Comparison of ENCODE assay signal across 8 cellular contexts in the genomic region with DNA sequence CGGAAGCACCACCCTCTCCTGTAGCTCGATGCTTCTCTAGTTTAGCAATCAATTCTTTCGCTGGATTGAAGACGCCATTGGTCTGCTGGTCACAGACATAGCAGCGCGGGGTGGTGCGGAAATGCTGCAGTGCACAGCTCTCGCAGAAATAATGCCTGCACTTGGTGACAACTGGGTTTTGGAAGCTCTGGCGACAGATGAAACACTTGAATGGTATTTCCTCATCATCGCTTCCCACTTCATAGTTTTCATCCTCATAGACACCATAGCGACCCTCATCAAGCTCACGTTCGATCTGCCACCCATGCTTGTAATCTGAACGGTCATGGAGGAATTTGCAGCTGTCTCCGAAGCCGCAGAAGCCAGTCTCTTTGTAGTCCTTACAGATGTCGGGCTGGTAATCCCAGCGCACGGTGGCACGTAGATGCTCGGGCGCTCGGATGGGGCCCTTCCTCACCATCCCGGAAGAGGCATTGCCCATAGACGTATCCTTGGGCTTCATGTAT. TPM values are rescaled to one million over a fixed set of nuclear protein-coding genes. Genes with fewer than 3 reads are reported as not detected.
A peak's percentile ranks its signal among the peaks of the same experiment; 100 is the strongest.
DNase-seq lines count a peak whose midpoint lies in the region; ATAC-seq, FAIRE-seq and TF ChIP-seq lines count a peak whose summit lies in the region.

No MANE protein-coding gene starts in this region.

- no peak overlapping the region for H4K5ac ChIP-seq in H1 (ENCODE audit: insufficient read length, low read depth, low read length)

- H2BK120ac ChIP-seq in H1 (replicated peaks; ENCODE audit: low read depth, low read length), result no peak overlapping the region

- no peaks in the 10 kb centered on the region for H4K20me1 ChIP-seq in H1 (replicated peaks in 1 of 2; ENCODE audit: control insufficient read depth in 1 of 2, insufficient read depth in 2 of 2, low read length in 2 of 2)

- H3K23me2 ChIP-seq in H1 (ENCODE audit: low read depth, low read length), result 0 out of 2 replicates have a peak, but pooled peaks cover 2% of the 10 kb centered on the region

- H3K18ac ChIP-seq in H1 (ENCODE audit: extremely low read depth, low read length), result no peak overlapping the region; the same call in 1 of the 2 replicates

- no peak for TF ChIP-seq CTCF in A673 (conservative IDR thresholded peaks at IDR 0.05; ENCODE audit: low read depth, low read length)
- TF ChIP-seq CTCF in H1 (IDR thresholded peaks at IDR 0.05; ENCODE audit: control extremely low read depth in 1 of 3, insufficient read depth in 1 of 3, low read depth in 1 of 3, low read length in 3 of 3), result no peak

- H2BK15ac ChIP-seq in H1 (ENCODE audit: low read length), result no peak overlapping the region

- H4K8ac ChIP-seq in H1 (ENCODE audit: extremely low read depth, insufficient read depth, low read length), result no peak overlapping the region

- H3K4me1 Mint-ChIP-seq in IgD-negative memory B cell, result peaks cover 6 to 22% (median 7%) of the 10 kb centered on the region in 3 donors

- peaks cover 1% of the 10 kb centered on the region for H3K36me3 Mint-ChIP-seq in IgD-negative memory B cell

- H3K4ac ChIP-seq in H1 (replicated peaks; ENCODE audit: insufficient read length, low read depth, low read length), result no peak overlapping the region

- no peak overlapping the region for H2AFZ ChIP-seq in H1 (ENCODE audit: low read length)

- no peak overlapping the region for H2BK12ac ChIP-seq in H1 (ENCODE audit: low read depth, low read length)

- H2BK20ac ChIP-seq in H1 (ENCODE audit: low read length), result no peak overlapping the region

- H2AK5ac ChIP-seq in H1 (ENCODE audit: low read depth, low read length), result no peak overlapping the region

- no peaks in the 10 kb centered on the region for H3K27me3 ChIP-seq in A673 (replicated peaks; ENCODE audit: insufficient read depth, low read depth, low read length, poor library complexity)
- H3K27me3 ChIP-seq in H1 (replicated peaks in 1 of 4; ENCODE audit: control insufficient read depth in 3 of 4, extremely low read depth in 1 of 4, insufficient read depth in 3 of 4, low read length in 3 of 4), result no peaks in the 10 kb centered on the region
- no peaks in the 10 kb centered on the region for H3K27me3 ChIP-seq in thymus (ENCODE audit: control insufficient read depth, insufficient read depth)

- no peak for TF ChIP-seq RAD21 in H1 (IDR thresholded peaks at IDR 0.05 in 1 of 2, conservative IDR thresholded peaks at IDR 0.05 in 1 of 2; ENCODE audit: low read depth in 2 of 2, low read length in 2 of 2)

- no peak overlapping the region for H3K14ac ChIP-seq in H1 (ENCODE audit: insufficient read length)

- no peak overlapping the region for H4K91ac ChIP-seq in H1 (replicated peaks; ENCODE audit: insufficient read length, low read length)

- H3K27ac Mint-ChIP-seq in IgD-negative memory B cell, result peak overlapping the region; percentile 95 to 99 (median 99)

- H3K79me2 ChIP-seq in H1 (ENCODE audit: control insufficient read depth in 1 of 2, insufficient read depth in 2 of 2, low read length in 2 of 2), result peaks cover 0 to 8% of the 10 kb centered on the region in 2 experiments; a peak in 1 of 4 replicates

- H2BK5ac ChIP-seq in H1 (ENCODE audit: low read depth, low read length), result no peak overlapping the region

- peak overlapping the region; percentile 96 to 98 (median 97) for H3K4me3 Mint-ChIP-seq in IgD-negative memory B cell

- peaks cover 4% of the 10 kb centered on the region for H3K36me3 ChIP-seq in A673 (ENCODE audit: insufficient read depth, low read length, poor library complexity, severe bottlenecking)
- H3K36me3 ChIP-seq in H1 (ENCODE audit: control insufficient read depth in 2 of 4, insufficient read depth in 4 of 4, low read length in 3 of 4), result peaks cover 0 to 3% (median 0%) of the 10 kb centered on the region in 4 experiments; a peak in 1 of 8 replicates
- no peaks in the 10 kb centered on the region for H3K36me3 ChIP-seq in mesodermal cell (ENCODE audit: control insufficient read depth, insufficient read depth, low read length)
- H3K36me3 ChIP-seq in thymus (ENCODE audit: control insufficient read depth, insufficient read depth), result no peaks in the 10 kb centered on the region

- BruUV-seq in A673 (replicated peaks; lab: Mats Ljungman, UMichigan), result no TSS peak

- TF ChIP-seq EP300 in H1 (IDR thresholded peaks at IDR 0.05; ENCODE audit: borderline replicate concordance in 1 of 2, low read depth in 2 of 2, low read length in 2 of 2), result no peak

- WGBS in H1 (ENCODE audit: extremely low coverage in 1 of 2, insufficient coverage in 1 of 2, insufficient read length in 1 of 2, insufficient replicate concordance in 2 of 2, low coverage in 1 of 2, low lambda C conversion rate in 2 of 2, missing lambda C conversion rate in 1 of 2), 2 experiments, result 5% methylated on average over 20 of the region's 25 CpGs; no CpG with 5 or more reads in 1 of the 2 experiments
- 2% methylated on average over 20 to 23 of the region's 25 CpGs for WGBS in mesodermal cell (ENCODE audit: insufficient coverage in 2 of 2), 2 experiments
- under 1% methylated on average over 25 of the region's 25 CpGs for WGBS in thymus

- POLR2A ChIA-PET in A673 (lab: Charles Lee; ENCODE audit: low non-redundant PET), result interaction anchor here (1.4 kb wide), 1 partner anchor 79 kb away, joined by 4 read pairs; a partner anchor contains a TSS
- POLR2A ChIA-PET in H1 (lab: Charles Lee; ENCODE audit: partially characterized antibody), result interaction anchor here (0.9 to 2.5 kb wide), 11 partner anchors 9 to 298 kb away, joined by 3 to 13 read pairs (median 4); a partner anchor contains a TSS

- FAIRE-seq in H1 (lab: Jason Lieb, UNC), result no peak

- intact Hi-C loops in A673 (cut with micrococcal nuclease; ENCODE audit: unreplicated experiment), result loop anchor here (1.0 to 5.0 kb wide), 2 partner anchors 17 to 78 kb away; a partner anchor contains a TSS

- peak overlapping the region; percentile 85 to 98 for H3K4me2 ChIP-seq in H1 (ENCODE audit: insufficient read depth in 1 of 2, low read depth in 2 of 2, low read length in 2 of 2)

- peak overlapping the region; percentile 93 for H3K27ac ChIP-seq in A673 (ENCODE audit: low read depth, low read length, poor library complexity, severe bottlenecking)
- H3K27ac ChIP-seq in H1 (ENCODE audit: low read depth, low read length), result no peak overlapping the region
- peak overlapping the region; percentile 93 for H3K27ac ChIP-seq in mesodermal cell (ENCODE audit: low read depth, low read length, severe bottlenecking)
- H3K27ac ChIP-seq in thymus (ENCODE audit: low read depth), result peak overlapping the region; percentile 98

- H3K9ac ChIP-seq in H1 (replicated peaks in 1 of 4; ENCODE audit: extremely low read depth in 1 of 4, low read depth in 3 of 4, low read length in 3 of 4), result peak overlapping the region in 3 of 4 experiments; percentile 42 to 79 (median 59); a peak in 5 of 7 replicates

- H3K4me3 ChIP-seq in A673 (ENCODE audit: low read depth, low read length, poor library complexity, severe bottlenecking), result peak overlapping the region; percentile 89
- H3K4me3 ChIP-seq in H1 (ENCODE audit: extremely low read depth in 1 of 4, insufficient read depth in 2 of 4, low read depth in 3 of 4, low read length in 4 of 4), result peak overlapping the region; percentile 81 to 95 (median 90)
- H3K4me3 ChIP-seq in mesodermal cell (ENCODE audit: extremely low read depth, insufficient read depth, low read length, poor library complexity, severe bottlenecking), result peak overlapping the region; percentile 58
- peak overlapping the region; percentile 74 for H3K4me3 ChIP-seq in thymus (ENCODE audit: low read length)

- H3K56ac ChIP-seq in H1 (replicated peaks; ENCODE audit: insufficient read length, low read depth, low read length), result no peak overlapping the region

- DNase-seq in A673 (ENCODE audit: low spot score) (peak; percentile 11), H1 (ENCODE audit: low read depth in 1 of 2, low spot score in 2 of 2) (no peak)
- DNase-seq in activated CD4-positive, alpha-beta T cell treated with anti-CD3 and anti-CD28 coated beads for 4 hours, result peak; percentile 12 to 16

- ATAC-seq in GM18508 (IDR thresholded peaks at IDR 0.05; ENCODE audit: insufficient read depth, unreplicated experiment) (peak; percentile 11), GM18519 (IDR thresholded peaks at IDR 0.05; ENCODE audit: low FRiP score, unreplicated experiment) (no peak)

- H3K27me3 Mint-ChIP-seq in IgD-negative memory B cell, result no peaks in the 10 kb centered on the region

- CTCF ChIA-PET in A673 (lab: Charles Lee) (no interaction called here), H1 (lab: Charles Lee; ENCODE audit: partially characterized antibody) (interaction anchor here (0.8 to 2.4 kb wide), 3 partner anchors 9 to 21 kb away, joined by 3 to 13 read pairs (median 3); no protein-coding TSS in a partner anchor)

- no peak overlapping the region for H3K23ac ChIP-seq in H1 (ENCODE audit: insufficient read length)

- no peak for TF ChIP-seq POLR2A in H1 (IDR thresholded peaks at IDR 0.05; ENCODE audit: control extremely low read depth in 1 of 2, low read depth in 2 of 2, low read length in 2 of 2)

- H3K9me3 ChIP-seq in A673 (ENCODE audit: low read depth, low read length, poor library complexity, severe bottlenecking) (no peaks in the 10 kb centered on the region), H1 (ENCODE audit: insufficient read depth in 2 of 2, low read depth in 1 of 2, low read length in 1 of 2) (no peaks in the 10 kb centered on the region), mesodermal cell (ENCODE audit: control insufficient read depth, low read length) (no peaks in the 10 kb centered on the region), thymus (ENCODE audit: control insufficient read depth) (no peaks in the 10 kb centered on the region)

- H3K9me3 Mint-ChIP-seq in IgD-negative memory B cell, result peaks cover 0 to 1% (median 0%) of the 10 kb centered on the region in 3 donors

- H3K4me1 ChIP-seq in A673 (ENCODE audit: insufficient read depth, low read length, poor library complexity, severe bottlenecking), result no peaks in the 10 kb centered on the region
- H3K4me1 ChIP-seq in H1 (replicated peaks in 1 of 4; ENCODE audit: control insufficient read depth in 3 of 4, insufficient read depth in 4 of 4, low read length in 3 of 4), result no peaks in the 10 kb centered on the region
- H3K4me1 ChIP-seq in mesodermal cell (ENCODE audit: control insufficient read depth, insufficient read depth, low read length, poor library complexity, severe bottlenecking), result no peaks in the 10 kb centered on the region
- peaks cover 4% of the 10 kb centered on the region for H3K4me1 ChIP-seq in thymus (ENCODE audit: control insufficient read depth, insufficient read depth, low read length)

- H3K79me1 ChIP-seq in H1 (ENCODE audit: low read depth, low read length), result no peaks in the 10 kb centered on the region

RNA-seq across cellular contexts. Expression of a gene that starts 0.9 kb away (rescaled TPM):
- total RNA-seq in A673 (2021), result 15.2 and 18.1 TPM in 2 replicates
- polyA plus RNA-seq in IgD-negative memory B cell, result 66.2 TPM
- 14.2 and 14.3 TPM in 2 replicates for total RNA-seq in H1 (2021; fragmentation: NEBNext Ultra II Directional; extraction: Animal tissue kit (Norgen Biotek cat#: 25700))
- polyA plus RNA-seq in H1 (2011; rRNA removed), result 9.7 and 10.3 TPM in 2 replicates
- polyA plus RNA-seq in H1 (2011; cell fraction: cytosol; rRNA removed), result 15.4 TPM
- 9.4 TPM for polyA plus RNA-seq in H1 (2011; cell fraction: nucleus; rRNA removed)
- 12.5 to 14.2 TPM (median 13.7 TPM) in 4 replicates for polyA plus RNA-seq in H1 (2012, experiment 1 of 2)
- polyA plus RNA-seq in H1 (2012, experiment 2 of 2), result 6.4 TPM
- 14.0 TPM for polyA plus RNA-seq in H1 (2013, experiment 1 of 2)
- polyA plus RNA-seq in H1 (2013, experiment 2 of 2), result 12.8 TPM
- polyA minus RNA-seq in H1 (2011; rRNA and poly(A)+ RNA removed), result 3.8 and 4.5 TPM in 2 replicates
- 4.5 TPM for polyA minus RNA-seq in H1 (2011; cell fraction: cytosol; rRNA and poly(A)+ RNA removed)
- 2.7 TPM for polyA minus RNA-seq in H1 (2011; cell fraction: nucleus; rRNA and poly(A)+ RNA removed)
- 19.0 TPM for polyA plus RNA-seq in mesodermal cell (2013, experiment 1 of 2)
- polyA plus RNA-seq in mesodermal cell (2013, experiment 2 of 2), result 18.1 TPM
- 34.3 TPM for polyA plus RNA-seq in thymus

RNA-seq across cellular contexts. Expression of a gene that starts 1.0 kb away (rescaled TPM):
- 111 and 123 TPM in 2 replicates for total RNA-seq in A673 (2021)
- 249 TPM for polyA plus RNA-seq in IgD-negative memory B cell
- total RNA-seq in H1 (2021; fragmentation: NEBNext Ultra II Directional; extraction: Animal tissue kit (Norgen Biotek cat#: 25700)), result 69.7 and 74.1 TPM in 2 replicates
- polyA plus RNA-seq in H1 (2011; rRNA removed), result 36.7 and 65.6 TPM in 2 replicates
- polyA plus RNA-seq in H1 (2011; cell fraction: cytosol; rRNA removed), result 107 TPM
- polyA plus RNA-seq in H1 (2011; cell fraction: nucleus; rRNA removed), result 11.6 TPM
- 111 to 144 TPM (median 129 TPM) in 4 replicates for polyA plus RNA-seq in H1 (2012, experiment 1 of 2)
- 18.6 TPM for polyA plus RNA-seq in H1 (2012, experiment 2 of 2)
- 174 TPM for polyA plus RNA-seq in H1 (2013, experiment 1 of 2)
- 186 TPM for polyA plus RNA-seq in H1 (2013, experiment 2 of 2)
- polyA minus RNA-seq in H1 (2011; rRNA and poly(A)+ RNA removed), result 11.5 and 14.5 TPM in 2 replicates
- polyA minus RNA-seq in H1 (2011; cell fraction: cytosol; rRNA and poly(A)+ RNA removed), result 31.8 TPM
- 8.2 TPM for polyA minus RNA-seq in H1 (2011; cell fraction: nucleus; rRNA and poly(A)+ RNA removed)
- polyA plus RNA-seq in mesodermal cell (2013, experiment 1 of 2), result 102 TPM
- polyA plus RNA-seq in mesodermal cell (2013, experiment 2 of 2), result 103 TPM
- polyA plus RNA-seq in thymus, result 120 TPM

RNA-seq across cellular contexts. Expression of a gene that starts 17.9 kb away (rescaled TPM):
- 22.6 and 23.4 TPM in 2 replicates for total RNA-seq in A673 (2021)
- polyA plus RNA-seq in IgD-negative memory B cell (12.4 TPM), H1 (2011; rRNA removed) (3.9 and 7.8 TPM in 2 replicates), thymus (13.7 TPM)
- total RNA-seq in H1 (2021; fragmentation: NEBNext Ultra II Directional; extraction: Animal tissue kit (Norgen Biotek cat#: 25700)), result 20.9 and 22.2 TPM in 2 replicates
- polyA plus RNA-seq in H1 (2011; cell fraction: cytosol; rRNA removed), result 17.6 TPM
- 4.2 TPM for polyA plus RNA-seq in H1 (2011; cell fraction: nucleus; rRNA removed)
- 25.7 to 37.4 TPM (median 26.6 TPM) in 4 replicates for polyA plus RNA-seq in H1 (2012, experiment 1 of 2)
- polyA plus RNA-seq in H1 (2012, experiment 2 of 2), result 3.3 TPM
- polyA plus RNA-seq in H1 (2013, experiment 1 of 2), result 39.6 TPM
- polyA plus RNA-seq in H1 (2013, experiment 2 of 2), result 39.7 TPM
- polyA minus RNA-seq in H1 (2011; rRNA and poly(A)+ RNA removed), result 3.8 and 5.6 TPM in 2 replicates
- polyA minus RNA-seq in H1 (2011; cell fraction: cytosol; rRNA and poly(A)+ RNA removed), result 5.9 TPM
- 7.6 TPM for polyA minus RNA-seq in H1 (2011; cell fraction: nucleus; rRNA and poly(A)+ RNA removed)
- 12.9 TPM for polyA plus RNA-seq in mesodermal cell (2013, experiment 1 of 2)
- polyA plus RNA-seq in mesodermal cell (2013, experiment 2 of 2), result 17.4 TPM

RNA-seq across cellular contexts. Expression of a gene that starts 25.0 kb away (rescaled TPM):
- total RNA-seq in A673 (2021), result not detected in 2 replicates
- not detected for polyA plus RNA-seq in IgD-negative memory B cell
- 1.3 and 1.7 TPM in 2 replicates for total RNA-seq in H1 (2021; fragmentation: NEBNext Ultra II Directional; extraction: Animal tissue kit (Norgen Biotek cat#: 25700))
- polyA plus RNA-seq in H1 (2011; rRNA removed), result 0.77 and 0.79 TPM in 2 replicates
- polyA plus RNA-seq in H1 (2011; cell fraction: cytosol; rRNA removed), result 1.5 TPM
- 0.20 TPM for polyA plus RNA-seq in H1 (2011; cell fraction: nucleus; rRNA removed)
- polyA plus RNA-seq in H1 (2012, experiment 1 of 2), result 1.1 to 2.7 TPM (median 2.3 TPM) in 4 replicates
- not detected for polyA plus RNA-seq in H1 (2012, experiment 2 of 2)
- 2.1 TPM for polyA plus RNA-seq in H1 (2013, experiment 1 of 2)
- 2.3 TPM for polyA plus RNA-seq in H1 (2013, experiment 2 of 2)
- polyA minus RNA-seq in H1 (2011; rRNA and poly(A)+ RNA removed), result 0.41 TPM in 1 of 2 replicates, not detected in the other
- polyA minus RNA-seq in H1 (2011; cell fraction: cytosol; rRNA and poly(A)+ RNA removed), result not detected
- polyA minus RNA-seq in H1 (2011; cell fraction: nucleus; rRNA and poly(A)+ RNA removed), result not detected
- 0.29 TPM for polyA plus RNA-seq in mesodermal cell (2013, experiment 1 of 2)
- polyA plus RNA-seq in mesodermal cell (2013, experiment 2 of 2), result not detected
- polyA plus RNA-seq in thymus, result 0.34 TPM

Comparison
In these comparisons a context has a peak if more than half of its experiments do, and no peak if none do; other contexts are left out.
1. DNase-seq: peak in A673 (single experiment) and activated CD4-positive, alpha-beta T cell treated with anti-CD3 and anti-CD28 coated beads for 4 hours (2 of 2); none in H1 (0 of 2).
2. Peak in every context shown above with its lines, with median percentiles within 50 percentile points of each other: H3K4me3 ChIP-seq.